ENCODE assay signal across 8 cellular contexts in genomic region chr2:98445167-98445522, GRCh38. TPM values are rescaled to one million over a fixed set of nuclear protein-coding genes. Genes with fewer than 3 reads are reported as not detected.
DNase-seq lines count a peak whose midpoint lies in the region; ATAC-seq and TF ChIP-seq lines count a peak whose summit lies in the region.

No MANE protein-coding gene starts in this region.

- H3K4me1 ChIP-seq in CD8-positive, alpha-beta T cell (ENCODE audit: insufficient read depth, low read length): peaks cover 39% of the 10 kb centered on the region
- H3K4me1 ChIP-seq in adipocyte (ENCODE audit: control insufficient read depth, insufficient read depth, low read length) (peaks cover 10% of the 10 kb centered on the region), iPS DF 6.9 (ENCODE audit: control insufficient read depth, insufficient read depth, low read length) (peaks cover 1% of the 10 kb centered on the region; the same call in 1 of the 2 replicates), spleen (peaks cover 0 to 58% (median 40%) of the 10 kb centered on the region in 6 donors)

- POLR2A ChIA-PET in CD8-positive, alpha-beta T cell (lab: Charles Lee): no interaction called here

- no peaks in the 10 kb centered on the region for H3K9me3 ChIP-seq in CD8-positive, alpha-beta T cell (ENCODE audit: low read length)
- no peaks in the 10 kb centered on the region for H3K9me3 ChIP-seq in adipocyte (ENCODE audit: control insufficient read depth, low read length)
- H3K9me3 ChIP-seq in iPS DF 6.9 (ENCODE audit: control insufficient read depth, insufficient read depth, low read length): no peaks in the 10 kb centered on the region
- peaks cover 0 to 6% (median 2%) of the 10 kb centered on the region in 8 donors for H3K9me3 ChIP-seq in spleen

- H3K36me3 Mint-ChIP-seq in CD8-positive, alpha-beta T cell: peaks cover 14% of the 10 kb centered on the region

- TF ChIP-seq CTCF in CD8-positive, alpha-beta T cell (IDR thresholded peaks at IDR 0.05): no peak
- TF ChIP-seq CTCF in spleen (IDR thresholded peaks at IDR 0.05 in 8 of 11, conservative IDR thresholded peaks at IDR 0.05 in 3 of 11): peak in 1 of 11 experiments; percentile 1

- peaks cover 48% of the 10 kb centered on the region for H3K4me1 Mint-ChIP-seq in CD8-positive, alpha-beta T cell (ENCODE audit: low read depth)

- peaks cover 3% of the 10 kb centered on the region for H3K9me3 Mint-ChIP-seq in CD8-positive, alpha-beta T cell

- no peaks in the 10 kb centered on the region for H3K36me3 ChIP-seq in CD8-positive, alpha-beta T cell (ENCODE audit: insufficient read depth, low read length)
- no peaks in the 10 kb centered on the region for H3K36me3 ChIP-seq in adipocyte (ENCODE audit: control insufficient read depth, insufficient read depth, low read length, severe bottlenecking)
- H3K36me3 ChIP-seq in iPS DF 6.9 (ENCODE audit: control insufficient read depth, insufficient read depth, low read length): no peaks in the 10 kb centered on the region; the same call in 1 of the 2 replicates
- H3K36me3 ChIP-seq in spleen: no peaks in the 10 kb centered on the region

- peak overlapping the region; percentile 98 for H3K4me3 Mint-ChIP-seq in CD8-positive, alpha-beta T cell

- H3K27me3 Mint-ChIP-seq in CD8-positive, alpha-beta T cell (ENCODE audit: low read depth): no peaks in the 10 kb centered on the region

- WGBS in iPS DF 6.9 (ENCODE audit: insufficient coverage, insufficient read length): no CpG with 5 or more reads among the region's 33 CpGs
- WGBS in spleen, 5 donors: 0 to 1% (median 0%) methylated on average over 10 to 33 of the region's 33 CpGs

- DNase-seq in CD8-positive, alpha-beta T cell: peak in 2 of 7 experiments; percentile 31 to 35
- DNase-seq in adipocyte (ENCODE audit: low read depth) (peak; percentile 75), iPS DF 6.9 (ENCODE audit: low read depth, low spot score) (no peak), spleen (peak; percentile 89), SW 1271 (lab: John Stamatoyannopoulos, UW) (no peak), foreskin melanocyte (no peak)

- TF ChIP-seq POLR2A in spleen (IDR thresholded peaks at IDR 0.05): no peak

- H3K27ac Mint-ChIP-seq in CD8-positive, alpha-beta T cell: peak overlapping the region; percentile 98

- CTCF ChIA-PET in CD8-positive, alpha-beta T cell (lab: Charles Lee): interaction anchor here (0.6 kb wide), 1 partner anchor 11 kb away, joined by 3 read pairs; no protein-coding TSS in a partner anchor

- no peaks in the 10 kb centered on the region for H3K27me3 ChIP-seq in CD8-positive, alpha-beta T cell (ENCODE audit: insufficient read depth, low read length)
- H3K27me3 ChIP-seq in adipocyte (replicated peaks; ENCODE audit: control insufficient read depth, insufficient read depth, low read length) (no peaks in the 10 kb centered on the region), iPS DF 6.9 (ENCODE audit: control insufficient read depth, insufficient read depth, low read length) (no peaks in the 10 kb centered on the region), spleen (replicated peaks in 1 of 7) (no peaks in the 10 kb centered on the region)

- peak overlapping the region; percentile 70 for H3K27ac ChIP-seq in CD8-positive, alpha-beta T cell (ENCODE audit: low read depth, low read length)
- H3K27ac ChIP-seq in iPS DF 6.9 (ENCODE audit: low read length) (no peak overlapping the region), spleen (peak overlapping the region; percentile 70 to 93 (median 86))

- peak; percentile 11 for ATAC-seq in CD8-positive, alpha-beta T cell
- peak; percentile 36 for ATAC-seq in GM19452 (IDR thresholded peaks at IDR 0.05; ENCODE audit: unreplicated experiment)
- peak; percentile 6 for ATAC-seq in HG03565 (IDR thresholded peaks at IDR 0.05; ENCODE audit: unreplicated experiment)

- H3K4me3 ChIP-seq in CD8-positive, alpha-beta T cell (ENCODE audit: low read depth, low read length): peak overlapping the region; percentile 77
- H3K4me3 ChIP-seq in adipocyte (ENCODE audit: low read length): peak overlapping the region; percentile 96
- peak overlapping the region; percentile 64 for H3K4me3 ChIP-seq in iPS DF 6.9 (ENCODE audit: low read length)
- peak overlapping the region; percentile 67 to 81 (median 72) for H3K4me3 ChIP-seq in spleen

- H3K9ac ChIP-seq in adipocyte (ENCODE audit: low read length): peak overlapping the region; percentile 78

- intact Hi-C loops in CD8-positive, alpha-beta T cell (cut with DNase I, micrococcal nuclease): loop anchor here (2.0 to 10.0 kb wide), 5 partner anchors 32 to 700 kb away; partner anchors contain the start of genes C2orf15 (in 1 of the 2) and MGAT4A (in 1 of the 2)
- intact Hi-C loops in spleen (cut with DNase I; ENCODE audit: low total_unique reads): no loop called here

RNA-seq across cellular contexts. Expression of gene INPP4A, which starts 0.5 kb away (rescaled TPM):
- 10 to 100 TPM; 60.3 to 67.5 TPM for total RNA-seq in CD8-positive, alpha-beta T cell
- 100 to 1,000 TPM in 1 of 7 donors, 10 to 100 TPM in 6; 55.1 to 102 (median 76.5) TPM for total RNA-seq in spleen
- 1 to 10 TPM; 6.4 to 9.7 (median 7.1) TPM for polyA plus RNA-seq in spleen

Comparison
In these comparisons a context has a peak if more than half of its experiments do, and no peak if none do; other contexts are left out.
1. DNase-seq: peak in adipocyte (single experiment) and spleen (single experiment); none in iPS DF 6.9 (single experiment), SW 1271 (0 of 2) and foreskin melanocyte (single experiment).
2. Peak in every context shown above with its lines, with median percentiles within 50 percentile points of each other: ATAC-seq and H3K4me3 ChIP-seq.